In the genomic region with DNA sequence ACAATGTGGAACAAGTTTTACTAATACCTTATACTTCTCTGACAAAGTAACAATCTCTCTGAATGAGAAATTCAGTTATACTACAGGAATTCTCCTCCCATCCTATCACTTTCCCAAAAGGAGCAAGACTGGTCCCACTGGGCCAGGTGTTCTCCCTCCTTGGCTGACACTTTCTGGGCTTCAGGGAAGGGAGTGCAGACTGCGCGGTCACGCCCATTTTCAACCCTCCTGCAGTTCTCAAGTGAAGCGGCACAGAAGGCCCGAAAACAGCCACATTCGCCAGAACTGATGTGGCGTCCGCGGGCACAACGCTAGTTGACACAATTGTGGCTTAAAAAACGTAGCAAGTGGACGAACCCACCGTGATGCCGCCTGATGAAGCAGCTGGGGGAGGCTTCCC, we compare ENCODE assay signal across 29 cellular contexts. TPM values are rescaled to one million over a fixed set of nuclear protein-coding genes. Genes with fewer than 3 reads are reported as not detected.
"Had no signal": no experiment of that assay in that cellular context is flagged by ENCODE, and none has a peak within 500 bp of the region (broad histone marks: within the 10 kb centered on the region; RNA-seq: fewer than 3 reads in every experiment).

No MANE protein-coding gene starts in this region.

- H3K9me3 ChIP-seq: heart left ventricle, lower lobe of right lung, testis, transverse colon had no signal

- DNase-seq: activated CD4-positive, alpha-beta T cell treated with anti-CD3 and anti-CD28 coated beads for 1 hour; activated CD4-positive, alpha-beta T cell treated with anti-CD3 and anti-CD28 coated beads, Interleukin-2, amount 50 U/mL, for 1 hour; activated CD8-positive, alpha-beta T cell treated with anti-CD3 and anti-CD28 coated beads for 36 hours; activated gamma-delta T cell treated with Interleukin-2 at 50 U/mL for 16 hours; activated naive CD8-positive, alpha-beta T cell treated with anti-CD3 and anti-CD28 coated beads, Interleukin-2, amount 50 U/mL, for 24 hours; activated T-cell treated with anti-CD3 and anti-CD28 coated beads, Interleukin-2, amount 50 U/mL, for 4 hours; endodermal cell; foreskin fibroblast; heart left ventricle; hypothalamus; immature natural killer cell; lower lobe of right lung; mesendoderm; stimulated activated CD4-positive, alpha-beta T cell treated with anti-CD3 and anti-CD28 coated beads, Interleukin-12 subunit alpha, Interleukin-12 subunit beta, amount 100 ng/mL, for 4 hours; stimulated activated CD4-positive, alpha-beta T cell treated with anti-CD3 and anti-CD28 coated beads, Interleukin-4, amount 100 ng/mL, for 1 hour; stimulated activated naive CD8-positive, alpha-beta T cell treated with anti-CD3 and anti-CD28 coated beads, Interleukin-15, Interleukin-2, amounts not matched to agents 100 U/mL and 50 U/mL, for 24 hours; T-helper 9 cell; testis; transverse colon had no signal

- H3K27me3 ChIP-seq: testis had no signal

- H3K27ac ChIP-seq: heart left ventricle, lower lobe of right lung, skin epidermis, testis, transverse colon had no signal

- H3K36me3 ChIP-seq: heart left ventricle, lower lobe of right lung, transverse colon had no signal

- H3K4me1 ChIP-seq: lower lobe of right lung, transverse colon had no signal

- H3K4me3 ChIP-seq: heart left ventricle, lower lobe of right lung, skin epidermis, testis, transverse colon had no signal

- ATAC-seq: activated CD8-positive, alpha-beta T cell treated with anti-CD3 and anti-CD28 coated beads for 36 hours; activated naive CD8-positive, alpha-beta T cell treated with anti-CD3 and anti-CD28 coated beads, Interleukin-2, amount 50 U/mL, for 24 hours; activated T-cell treated with anti-CD3 and anti-CD28 coated beads, Interleukin-2, amount 50 U/mL, for 4 hours; activated T-helper 17 cell treated with anti-CD3 and anti-CD28 coated beads, Interleukin-2, amount 50 U/mL, for 72 hours; esophagus mucosa; left lobe of liver; natural killer cell treated with Interleukin-12 subunit alpha and Interleukin-12 subunit beta and Interleukin-15 and Interleukin-18, amount 100 ng/mL, for 72 hours; sciatic nerve; stimulated activated naive CD8-positive, alpha-beta T cell treated with anti-CD3 and anti-CD28 coated beads, Interleukin-15, Interleukin-2, amounts not matched to agents 100 U/mL and 50 U/mL, for 24 hours; WTC11 had no signal

- FAIRE-seq: bronchial epithelial cell, urothelium cell line had no signal

RNA-seq across cellular contexts. Expression of a gene that starts 0.6 kb away (rescaled TPM):
- total RNA-seq: activated T-cell treated with anti-CD3 and anti-CD28 coated beads, Interleukin-2, amount 50 U/mL, for 4 hours; bronchial epithelial cell; esophagus mucosa; left lobe of liver; natural killer cell treated with Interleukin-12 subunit alpha and Interleukin-12 subunit beta and Interleukin-15 and Interleukin-18, amount 100 ng/mL, for 72 hours; progenitor cell of endocrine pancreas had no signal
- polyA plus RNA-seq: heart left ventricle, immature natural killer cell had no signal
